12 cellular contexts compared by ENCODE assay signal in the genomic region with DNA sequence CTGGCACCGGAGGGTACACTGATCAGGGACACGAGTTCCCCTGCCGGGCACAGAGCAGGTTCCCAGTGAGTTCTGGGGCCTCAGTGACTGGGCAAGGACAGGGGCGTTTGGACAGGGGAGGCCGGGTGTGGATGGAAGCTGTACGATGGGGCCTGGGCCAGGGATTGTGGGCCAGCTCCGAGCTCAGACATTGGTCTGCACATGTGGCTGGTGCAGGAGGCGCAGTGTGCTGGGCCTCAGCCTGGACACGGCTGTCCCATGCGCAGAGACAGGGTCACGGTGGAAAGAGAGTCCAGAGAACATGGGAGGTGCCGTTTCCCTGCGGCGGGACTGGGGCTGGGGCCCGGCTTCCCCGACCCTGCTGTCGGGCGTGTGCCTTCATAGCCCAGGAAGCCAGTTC.
DNase-seq lines count a peak whose midpoint lies in the region; ATAC-seq, FAIRE-seq and TF ChIP-seq lines count a peak whose summit lies in the region.
"Had no signal": no experiment of that assay in that cellular context is flagged by ENCODE, and none has a peak within 500 bp of the region (broad histone marks: within the 10 kb centered on the region; RNA-seq: fewer than 3 reads in every experiment).

No MANE protein-coding gene starts in this region.

- H4K8ac ChIP-seq in mesenchymal stem cell (ENCODE audit: low read length): peak overlapping the region; percentile 81

- peak overlapping the region; percentile 34 to 83 for H3K4ac ChIP-seq in mesenchymal stem cell (ENCODE audit: low read depth in 1 of 2, low read length in 2 of 2)

- ATAC-seq in GM18511 (IDR thresholded peaks at IDR 0.05; ENCODE audit: unreplicated experiment): no peak

- peaks cover 31% of the 10 kb centered on the region for H3K4me1 Mint-ChIP-seq in chondrocyte (ENCODE audit: low read depth)
- H3K4me1 Mint-ChIP-seq: activated naive CD8-positive, alpha-beta T cell treated with anti-CD3 and anti-CD28 coated beads, Interleukin-2, amount 10 ng/mL, durations not matched to agents 7 days and 5 days had no signal

- 93% methylated on average over 18 of the region's 18 CpGs for WGBS in mesenchymal stem cell

- H2AFZ ChIP-seq in mesenchymal stem cell (ENCODE audit: low read depth, low read length): peak overlapping the region; percentile 18

- peak overlapping the region; percentile 91 for H4K91ac ChIP-seq in mesenchymal stem cell (ENCODE audit: low read length)

- peaks cover 50 to 56% (median 53%) of the 10 kb centered on the region in 10 experiments for H3K4me1 ChIP-seq in BLaER1 treated with 17β-estradiol and CSF1 and Interleukin-3, amounts not matched to agents 10 nM and 100 nM
- H3K4me1 ChIP-seq in mesenchymal stem cell (ENCODE audit: control insufficient read depth, insufficient read depth, low read depth, low read length) (peaks cover 29% of the 10 kb centered on the region), skeletal muscle satellite cell (ENCODE audit: control insufficient read depth, insufficient read depth, low read length) (peaks cover 26% of the 10 kb centered on the region)

- H3K9ac ChIP-seq in BLaER1 treated with 17β-estradiol and CSF1 and Interleukin-3, amounts not matched to agents 10 nM and 100 nM: peak overlapping the region in 10 of 11 experiments; percentile 15 to 84 (median 80); a peak in 18 of 22 replicates
- peak overlapping the region; percentile 87 for H3K9ac ChIP-seq in mesenchymal stem cell (ENCODE audit: low read length)
- peak overlapping the region; percentile 83 for H3K9ac ChIP-seq in skeletal muscle satellite cell (ENCODE audit: low read depth, low read length)

- no peak overlapping the region for H3K23ac ChIP-seq in mesenchymal stem cell (ENCODE audit: low read length in 2 of 2)

- TF ChIP-seq CTCF in chondrocyte (IDR thresholded peaks at IDR 0.05): no peak

- H2BK12ac ChIP-seq in mesenchymal stem cell (ENCODE audit: low read length in 2 of 2): peak overlapping the region; percentile 12 to 94

- peak overlapping the region in 1 of 2 experiments; percentile 45 for H3K14ac ChIP-seq in mesenchymal stem cell (ENCODE audit: low read length in 2 of 2)

- peak overlapping the region; percentile 73 to 95 (median 88); a peak in 21 of 22 replicates for H3K27ac ChIP-seq in BLaER1 treated with 17β-estradiol and CSF1 and Interleukin-3, amounts not matched to agents 10 nM and 100 nM
- peak overlapping the region; percentile 92 for H3K27ac ChIP-seq in mesenchymal stem cell (ENCODE audit: low read length, poor library complexity, severe bottlenecking)

- peak overlapping the region; percentile 84 for H2BK5ac ChIP-seq in mesenchymal stem cell (ENCODE audit: low read depth, low read length, poor library complexity, severe bottlenecking)

- H3K27ac Mint-ChIP-seq in chondrocyte (ENCODE audit: unreplicated experiment): peak overlapping the region; percentile 71
- H3K27ac Mint-ChIP-seq: activated naive CD8-positive, alpha-beta T cell treated with anti-CD3 and anti-CD28 coated beads, Interleukin-2, amount 10 ng/mL, durations not matched to agents 7 days and 5 days had no signal

- H3K9me3 Mint-ChIP-seq in chondrocyte (ENCODE audit: low read depth): peaks cover 43% of the 10 kb centered on the region

- peak overlapping the region in 1 of 10 experiments; percentile 4; a peak in 1 of 20 replicates for H3K4me3 ChIP-seq in BLaER1 treated with 17β-estradiol and CSF1 and Interleukin-3, amounts not matched to agents 10 nM and 100 nM
- H3K4me3 ChIP-seq in mesenchymal stem cell (ENCODE audit: insufficient read depth in 1 of 2, low read depth in 1 of 2, low read length in 2 of 2) (no peak overlapping the region), skeletal muscle satellite cell (ENCODE audit: low read length) (peak overlapping the region; percentile 52)

- peak overlapping the region; percentile 16 for H2AK5ac ChIP-seq in mesenchymal stem cell (ENCODE audit: low read length, severe bottlenecking)

- no peak overlapping the region for H3K4me3 Mint-ChIP-seq in chondrocyte (ENCODE audit: unreplicated experiment)
- H3K4me3 Mint-ChIP-seq: activated naive CD8-positive, alpha-beta T cell treated with anti-CD3 and anti-CD28 coated beads, Interleukin-2, amount 10 ng/mL, durations not matched to agents 7 days and 5 days had no signal

- H3K79me1 ChIP-seq in mesenchymal stem cell (replicated peaks; ENCODE audit: low read length, poor library complexity, severe bottlenecking): no peaks in the 10 kb centered on the region

- H3K36me3 ChIP-seq in BLaER1 treated with 17β-estradiol and CSF1 and Interleukin-3, amounts not matched to agents 10 nM and 100 nM: peaks cover 0 to 19% (median 6%) of the 10 kb centered on the region in 11 experiments; a peak in 9 of 22 replicates
- H3K36me3 ChIP-seq in mesenchymal stem cell (ENCODE audit: control insufficient read depth in 1 of 2, insufficient read depth in 2 of 2, low read depth in 1 of 2, low read length in 2 of 2) (no peaks in the 10 kb centered on the region), skeletal muscle satellite cell (ENCODE audit: insufficient read depth, low read length) (no peaks in the 10 kb centered on the region)

- no peaks in the 10 kb centered on the region for H3K27me3 Mint-ChIP-seq in chondrocyte (ENCODE audit: low read depth)

- FAIRE-seq in urothelium cell line (lab: Jason Lieb, UNC): no peak

- peak overlapping the region; percentile 91 for H2BK120ac ChIP-seq in mesenchymal stem cell (ENCODE audit: low read depth, low read length)

- peaks cover 25% of the 10 kb centered on the region for H3K36me3 Mint-ChIP-seq in chondrocyte (ENCODE audit: low read depth)

- H2BK15ac ChIP-seq in mesenchymal stem cell (ENCODE audit: low read depth, poor library complexity, severe bottlenecking): peak overlapping the region; percentile 90

- DNase-seq in chondrocyte (ENCODE audit: low spot score) (no peak), mesenchymal stem cell (no peak), OCI-M1 (lab: John Stamatoyannopoulos, UW) (no peak), urothelium cell line (ENCODE audit: low spot score) (no peak), superior temporal gyrus (ENCODE audit: extremely low spot score) (no peak)
- DNase-seq: activated naive CD8-positive, alpha-beta T cell treated with anti-CD3 and anti-CD28 coated beads, Interleukin-2, amount 10 ng/mL, durations not matched to agents 7 days and 5 days; effector memory CD4-positive, alpha-beta T cell; naive B cell; stimulated activated naive CD4-positive, alpha-beta T cell had no signal

- H3K9me3 ChIP-seq in BLaER1 treated with 17β-estradiol and CSF1 and Interleukin-3, amounts not matched to agents 10 nM and 100 nM (replicated peaks in 1 of 11): peaks cover 46 to 55% (median 52%) of the 10 kb centered on the region in 11 experiments
- H3K9me3 ChIP-seq in mesenchymal stem cell (ENCODE audit: control insufficient read depth, low read length): peaks cover 47% of the 10 kb centered on the region
- H3K9me3 ChIP-seq in skeletal muscle satellite cell (replicated peaks; ENCODE audit: low read length): peaks cover 10% of the 10 kb centered on the region

- peak overlapping the region; percentile 79 to 94 (median 89) for H3K4me2 ChIP-seq in BLaER1 treated with 17β-estradiol and CSF1 and Interleukin-3, amounts not matched to agents 10 nM and 100 nM
- H3K4me2 ChIP-seq in mesenchymal stem cell (ENCODE audit: low read length, poor library complexity, severe bottlenecking) (no peak overlapping the region), skeletal muscle satellite cell (ENCODE audit: low read length) (peak overlapping the region; percentile 85)

- H3K18ac ChIP-seq in mesenchymal stem cell (ENCODE audit: low read depth in 1 of 2, low read length in 2 of 2): peak overlapping the region; percentile 67 to 84

- no peaks in the 10 kb centered on the region for H3K27me3 ChIP-seq in BLaER1 treated with 17β-estradiol and CSF1 and Interleukin-3, amounts not matched to agents 10 nM and 100 nM
- H3K27me3 ChIP-seq in mesenchymal stem cell (ENCODE audit: control insufficient read depth in 1 of 2, insufficient read depth in 1 of 2, low read length in 2 of 2) (peaks cover 0 to 4% of the 10 kb centered on the region in 2 experiments), skeletal muscle satellite cell (ENCODE audit: control insufficient read depth, insufficient read depth, low read length) (peaks cover 6% of the 10 kb centered on the region)

- no peaks in the 10 kb centered on the region for H4K20me1 ChIP-seq in BLaER1 treated with 17β-estradiol and CSF1 and Interleukin-3, amounts not matched to agents 10 nM and 100 nM
